1 cellular context compared by ENCODE assay signal in the genomic region with DNA sequence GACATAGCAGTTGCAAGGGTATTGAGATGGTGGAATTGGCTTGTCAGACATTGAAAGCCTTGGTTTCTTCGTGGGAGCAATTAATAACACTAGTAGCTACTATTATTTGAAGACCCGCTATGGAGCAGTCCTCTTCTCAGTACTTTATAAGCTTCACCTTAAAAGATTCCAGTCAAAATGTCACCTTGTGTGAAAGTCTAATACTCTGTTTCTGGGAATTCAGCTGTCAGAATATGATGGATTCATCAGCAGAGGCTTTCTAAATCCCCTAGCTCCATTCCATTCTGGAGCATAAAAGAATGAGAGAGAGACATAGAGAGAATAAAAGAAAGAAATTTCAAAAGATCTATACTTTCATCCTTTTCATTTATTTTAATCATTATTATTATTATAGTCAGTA.
TF ChIP-seq lines count a peak whose summit lies in the region.

No MANE protein-coding gene starts in this region.

TF ChIP-seq in neural cell, 6 proteins besides CTCF, POLR2A, EP300 and RAD21:
- TF ChIP-seq, protein P1, sequence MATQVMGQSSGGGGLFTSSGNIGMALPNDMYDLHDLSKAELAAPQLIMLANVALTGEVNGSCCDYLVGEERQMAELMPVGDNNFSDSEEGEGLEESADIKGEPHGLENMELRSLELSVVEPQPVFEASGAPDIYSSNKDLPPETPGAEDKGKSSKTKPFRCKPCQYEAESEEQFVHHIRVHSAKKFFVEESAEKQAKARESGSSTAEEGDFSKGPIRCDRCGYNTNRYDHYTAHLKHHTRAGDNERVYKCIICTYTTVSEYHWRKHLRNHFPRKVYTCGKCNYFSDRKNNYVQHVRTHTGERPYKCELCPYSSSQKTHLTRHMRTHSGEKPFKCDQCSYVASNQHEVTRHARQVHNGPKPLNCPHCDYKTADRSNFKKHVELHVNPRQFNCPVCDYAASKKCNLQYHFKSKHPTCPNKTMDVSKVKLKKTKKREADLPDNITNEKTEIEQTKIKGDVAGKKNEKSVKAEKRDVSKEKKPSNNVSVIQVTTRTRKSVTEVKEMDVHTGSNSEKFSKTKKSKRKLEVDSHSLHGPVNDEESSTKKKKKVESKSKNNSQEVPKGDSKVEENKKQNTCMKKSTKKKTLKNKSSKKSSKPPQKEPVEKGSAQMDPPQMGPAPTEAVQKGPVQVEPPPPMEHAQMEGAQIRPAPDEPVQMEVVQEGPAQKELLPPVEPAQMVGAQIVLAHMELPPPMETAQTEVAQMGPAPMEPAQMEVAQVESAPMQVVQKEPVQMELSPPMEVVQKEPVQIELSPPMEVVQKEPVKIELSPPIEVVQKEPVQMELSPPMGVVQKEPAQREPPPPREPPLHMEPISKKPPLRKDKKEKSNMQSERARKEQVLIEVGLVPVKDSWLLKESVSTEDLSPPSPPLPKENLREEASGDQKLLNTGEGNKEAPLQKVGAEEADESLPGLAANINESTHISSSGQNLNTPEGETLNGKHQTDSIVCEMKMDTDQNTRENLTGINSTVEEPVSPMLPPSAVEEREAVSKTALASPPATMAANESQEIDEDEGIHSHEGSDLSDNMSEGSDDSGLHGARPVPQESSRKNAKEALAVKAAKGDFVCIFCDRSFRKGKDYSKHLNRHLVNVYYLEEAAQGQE (IDR thresholded peaks at IDR 0.05; ENCODE audit: borderline replicate concordance): peak; percentile 59
- TF ChIP-seq EZH2 (IDR thresholded peaks at IDR 0.05; ENCODE audit: borderline replicate concordance, insufficient read depth, low read length, poor library complexity, severe bottlenecking) (no peak), POLR2AphosphoS5 (IDR thresholded peaks at IDR 0.05) (no peak)
